Comparison of ENCODE assay signal across 10 cellular contexts in the genomic region with DNA sequence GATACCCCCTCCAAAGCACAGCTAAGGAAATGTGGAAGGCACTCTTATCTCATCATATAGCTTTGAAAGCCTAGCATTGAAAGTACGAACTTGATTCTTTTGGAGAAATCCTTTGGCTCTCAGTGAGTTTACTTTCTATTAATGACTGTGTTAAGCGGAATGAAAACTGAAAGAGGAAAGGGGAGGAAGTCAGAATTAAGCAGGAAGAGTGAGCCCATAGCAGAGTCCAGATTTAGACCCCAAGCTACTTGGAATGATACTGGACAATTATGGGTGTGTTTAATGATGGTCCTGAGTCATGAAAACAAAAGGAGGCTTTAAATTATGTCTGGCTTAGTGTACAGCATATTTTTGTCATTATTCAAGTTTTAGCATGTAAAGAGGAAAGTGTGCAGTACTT. TPM values are rescaled to one million over a fixed set of nuclear protein-coding genes. Genes with fewer than 3 reads are reported as not detected.
DNase-seq lines count a peak whose midpoint lies in the region; ATAC-seq and TF ChIP-seq lines count a peak whose summit lies in the region.
"Had no signal": no experiment of that assay in that cellular context is flagged by ENCODE, and none has a peak within 500 bp of the region (broad histone marks: within the 10 kb centered on the region; RNA-seq: fewer than 3 reads in every experiment).

No MANE protein-coding gene starts in this region.

- H4K20me1 ChIP-seq in mammary epithelial cell (ENCODE audit: insufficient read depth, low read length) = no peaks in the 10 kb centered on the region

- peaks cover 85% of the 10 kb centered on the region for H3K79me2 ChIP-seq in mammary epithelial cell (ENCODE audit: insufficient read depth, low read length)

- no peak overlapping the region for H3K4me3 ChIP-seq in CD8-positive, alpha-beta T cell (ENCODE audit: low read depth, low read length)
- H3K4me3 ChIP-seq in mammary epithelial cell (replicated peaks in 1 of 3; ENCODE audit: insufficient read depth in 1 of 3, low read depth in 2 of 3, low read length in 3 of 3) (peak overlapping the region in 1 of 3 experiments; percentile 7), testis (no peak overlapping the region)

- no peaks in the 10 kb centered on the region for H3K27me3 Mint-ChIP-seq in CD8-positive, alpha-beta T cell (ENCODE audit: low read depth)
- H3K27me3 Mint-ChIP-seq in IgD-negative memory B cell = no peaks in the 10 kb centered on the region
- H3K27me3 Mint-ChIP-seq in natural killer cell (ENCODE audit: low read depth in 2 of 2) = no peaks in the 10 kb centered on the region
- H3K27me3 Mint-ChIP-seq: dendritic cell treated with granulocyte-macrophage colony-stimulating factor and Interleukin-4, amounts not matched to agents 40 ng/mL and 50 ng/mL, for 4 days; stimulated activated naive CD8-positive, alpha-beta T cell treated with anti-CD3 and anti-CD28 coated beads, Interleukin-15, amount 100 ng/mL, for 72 hours had no signal

- no peak for DNase-seq in CD8-positive, alpha-beta T cell
- peak; percentile 65 for DNase-seq in mammary epithelial cell
- DNase-seq in natural killer cell = no peak
- DNase-seq in testis = no peak
- DNase-seq in inferior parietal cortex (ENCODE audit: extremely low spot score) = no peak
- DNase-seq: H7; stimulated activated naive CD8-positive, alpha-beta T cell treated with anti-CD3 and anti-CD28 coated beads, Interleukin-15, amount 100 ng/mL, for 72 hours had no signal

- no peaks in the 10 kb centered on the region for H3K36me3 ChIP-seq in CD8-positive, alpha-beta T cell (ENCODE audit: insufficient read depth, low read length)
- H3K36me3 ChIP-seq in mammary epithelial cell (ENCODE audit: insufficient read depth, low read length) = peaks cover 2% of the 10 kb centered on the region
- H3K36me3 ChIP-seq in testis (ENCODE audit: low read depth, missing control alignments) = no peaks in the 10 kb centered on the region

- H3K9me3 ChIP-seq in CD8-positive, alpha-beta T cell (ENCODE audit: low read length) = no peaks in the 10 kb centered on the region
- H3K9me3 ChIP-seq in mammary epithelial cell (replicated peaks; ENCODE audit: insufficient read depth, low read length) = no peaks in the 10 kb centered on the region
- H3K9me3 ChIP-seq in testis = no peaks in the 10 kb centered on the region

- no peak for TF ChIP-seq POLR2A in testis (IDR thresholded peaks at IDR 0.05)

- no peaks in the 10 kb centered on the region for H3K27me3 ChIP-seq in CD8-positive, alpha-beta T cell (ENCODE audit: insufficient read depth, low read length)
- no peaks in the 10 kb centered on the region for H3K27me3 ChIP-seq in mammary epithelial cell (ENCODE audit: insufficient read depth, low read length)
- no peaks in the 10 kb centered on the region for H3K27me3 ChIP-seq in testis

- H3K9ac ChIP-seq in mammary epithelial cell (ENCODE audit: insufficient read depth, low read length) = peak overlapping the region; percentile 80

- ATAC-seq in CD8-positive, alpha-beta T cell = no peak
- no peak for ATAC-seq in natural killer cell
- ATAC-seq in GM19351 (IDR thresholded peaks at IDR 0.05; ENCODE audit: unreplicated experiment) = no peak
- ATAC-seq: stimulated activated naive CD8-positive, alpha-beta T cell treated with anti-CD3 and anti-CD28 coated beads, Interleukin-15, amount 100 ng/mL, for 72 hours had no signal

- H3K27ac Mint-ChIP-seq in CD8-positive, alpha-beta T cell = peak overlapping the region; percentile 14
- H3K27ac Mint-ChIP-seq in IgD-negative memory B cell (peak overlapping the region in 2 of 3 donors; percentile 32 to 80), natural killer cell (peak overlapping the region; percentile 57 to 78)
- H3K27ac Mint-ChIP-seq: dendritic cell treated with granulocyte-macrophage colony-stimulating factor and Interleukin-4, amounts not matched to agents 40 ng/mL and 50 ng/mL, for 4 days had no signal

- POLR2A ChIA-PET in CD8-positive, alpha-beta T cell (lab: Charles Lee) = no interaction called here

- peaks cover 26% of the 10 kb centered on the region for H3K4me1 ChIP-seq in CD8-positive, alpha-beta T cell (ENCODE audit: insufficient read depth, low read length)
- H3K4me1 ChIP-seq in mammary epithelial cell (ENCODE audit: insufficient read depth, low read length) (peaks cover 29% of the 10 kb centered on the region), testis (no peaks in the 10 kb centered on the region)

- WGBS in mammary epithelial cell (ENCODE audit: low coverage, missing lambda C conversion rate) = 64% methylated on average over 2 of the region's 2 CpGs
- WGBS in testis, 2 donors = 52 to 65% methylated on average over 2 of the region's 2 CpGs

- intact Hi-C loops in CD8-positive, alpha-beta T cell (cut with DNase I, micrococcal nuclease) = loop anchor here (5.0 kb wide), 2 partner anchors 33 to 43 kb away; a partner anchor contains a TSS
- intact Hi-C loops in mammary epithelial cell (cut with micrococcal nuclease) = no loop called here
- intact Hi-C loops in natural killer cell (cut with micrococcal nuclease) = loop anchor here (5.0 kb wide), 1 partner anchor 33 kb away; no protein-coding TSS in a partner anchor
- intact Hi-C loops in testis (cut with DNase I; ENCODE audit: low total_unique reads) = loop anchor here (10.0 kb wide), 1 partner anchor 330 kb away; no protein-coding TSS in a partner anchor

- no peak overlapping the region for H3K4me3 Mint-ChIP-seq in CD8-positive, alpha-beta T cell
- H3K4me3 Mint-ChIP-seq in IgD-negative memory B cell = peak overlapping the region in 2 of 4 donors; percentile 23 to 81
- H3K4me3 Mint-ChIP-seq in natural killer cell = peak overlapping the region; percentile 51
- H3K4me3 Mint-ChIP-seq: dendritic cell treated with granulocyte-macrophage colony-stimulating factor and Interleukin-4, amounts not matched to agents 40 ng/mL and 50 ng/mL, for 4 days had no signal

- peaks cover 72% of the 10 kb centered on the region for H3K4me1 Mint-ChIP-seq in CD8-positive, alpha-beta T cell (ENCODE audit: low read depth)
- H3K4me1 Mint-ChIP-seq in IgD-negative memory B cell (peaks cover 44 to 57% (median 52%) of the 10 kb centered on the region in 3 donors), natural killer cell (peaks cover 65 to 77% of the 10 kb centered on the region in 2 donors)

- peaks cover 3% of the 10 kb centered on the region for H3K36me3 Mint-ChIP-seq in CD8-positive, alpha-beta T cell
- no peaks in the 10 kb centered on the region for H3K36me3 Mint-ChIP-seq in IgD-negative memory B cell
- no peaks in the 10 kb centered on the region for H3K36me3 Mint-ChIP-seq in natural killer cell

- dilution Hi-C loops in mammary epithelial cell (cut with HindIII; ENCODE audit: low sequenced_read_pairs) = no loop called here

- no peaks in the 10 kb centered on the region for H3K9me3 Mint-ChIP-seq in CD8-positive, alpha-beta T cell
- H3K9me3 Mint-ChIP-seq in IgD-negative memory B cell (no peaks in the 10 kb centered on the region), natural killer cell (no peaks in the 10 kb centered on the region)
- H3K9me3 Mint-ChIP-seq: dendritic cell treated with granulocyte-macrophage colony-stimulating factor and Interleukin-4, amounts not matched to agents 40 ng/mL and 50 ng/mL, for 4 days; stimulated activated naive CD8-positive, alpha-beta T cell treated with anti-CD3 and anti-CD28 coated beads, Interleukin-15, amount 100 ng/mL, for 72 hours had no signal

- H2AFZ ChIP-seq in mammary epithelial cell (ENCODE audit: low read depth, low read length) = no peak overlapping the region

- no peak overlapping the region for H3K27ac ChIP-seq in CD8-positive, alpha-beta T cell (ENCODE audit: low read depth, low read length)
- peak overlapping the region; percentile 97 for H3K27ac ChIP-seq in mammary epithelial cell (ENCODE audit: insufficient read depth, low read depth, low read length)
- H3K27ac ChIP-seq in testis = no peak overlapping the region

- no peak for TF ChIP-seq CTCF in CD8-positive, alpha-beta T cell (IDR thresholded peaks at IDR 0.05)
- TF ChIP-seq CTCF in mammary epithelial cell (conservative IDR thresholded peaks at IDR 0.05 in 1 of 2, IDR thresholded peaks at IDR 0.05 in 1 of 2; ENCODE audit: extremely low read depth in 1 of 2, insufficient read depth in 1 of 2, low read depth in 1 of 2, low read length in 2 of 2) (no peak), natural killer cell (IDR thresholded peaks at IDR 0.05) (no peak), testis (IDR thresholded peaks at IDR 0.05) (no peak)

- no TSS peak for BruUV-seq in mammary epithelial cell (replicated peaks; lab: Mats Ljungman, UMichigan)

- in situ Hi-C loops in mammary epithelial cell (cut with MboI; ENCODE audit: low sequenced_read_pairs in 2 of 2) = no loop called here

- peak overlapping the region; percentile 76 for H3K4me2 ChIP-seq in mammary epithelial cell (ENCODE audit: insufficient read depth, low read depth, low read length)

- CTCF ChIA-PET in CD8-positive, alpha-beta T cell (lab: Charles Lee) = interaction anchor here (0.8 to 2.9 kb wide), 6 partner anchors 14 to 470 kb away, joined by 3 to 22 read pairs (median 3); no protein-coding TSS in a partner anchor
- CTCF ChIA-PET in mammary epithelial cell (lab: Charles Lee; ENCODE audit: low non-redundant PET) = interaction anchor here (0.7 kb wide), 1 partner anchor 15 kb away, joined by 4 read pairs; no protein-coding TSS in a partner anchor

RNA-seq across cellular contexts. Expression of a gene that starts 42.2 kb away (rescaled TPM):
- total RNA-seq in CD8-positive, alpha-beta T cell = 10 to 100 TPM; 60.2 to 62.1 TPM
- polyA plus RNA-seq in IgD-negative memory B cell (3.4 TPM), mammary epithelial cell (10.6 TPM), testis (ENCODE audit: insufficient read depth, low read depth, low replicate concordance) (56.6 TPM)
- total RNA-seq in mammary epithelial cell (10 to 100 TPM; 10.3 to 14.5 TPM), natural killer cell (10 to 100 TPM; 37.5 to 48.7 (median 44.4) TPM), testis (10 to 100 TPM; 27.5 to 37.6 TPM)
- 5.3 TPM for polyA minus RNA-seq in mammary epithelial cell

Comparison
In these comparisons a context has a peak if more than half of its experiments do, and no peak if none do; other contexts are left out.
1. H3K27ac Mint-ChIP-seq: peak in every context shown above with its lines; median percentile 68 in natural killer cell; 56 in IgD-negative memory B cell; 14 in CD8-positive, alpha-beta T cell.